Comparison of ENCODE assay signal across 14 cellular contexts in the genomic region with DNA sequence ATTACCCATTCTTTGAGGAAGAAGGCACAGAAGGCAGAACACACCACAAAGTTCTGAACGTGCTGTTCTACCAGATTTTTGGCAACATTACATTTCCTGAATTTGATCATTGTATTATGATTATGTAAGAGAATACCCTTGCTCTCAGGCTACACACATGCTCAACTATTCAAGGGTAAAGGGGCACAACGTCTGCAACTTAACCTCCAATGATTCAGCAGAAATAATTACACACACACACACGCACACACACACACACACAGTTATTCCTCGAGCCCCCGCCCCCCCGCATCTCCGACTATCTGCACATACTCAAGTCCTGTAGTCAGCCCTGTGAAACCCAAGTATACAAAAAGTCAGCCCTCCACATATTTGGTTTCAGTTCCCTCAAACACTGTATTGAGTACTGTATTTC. TPM values are rescaled to one million over a fixed set of nuclear protein-coding genes. Genes with fewer than 3 reads are reported as not detected.
DNase-seq lines count a peak whose midpoint lies in the region; ATAC-seq and TF ChIP-seq lines count a peak whose summit lies in the region.
"Had no signal": no experiment of that assay in that cellular context is flagged by ENCODE, and none has a peak within 500 bp of the region (broad histone marks: within the 10 kb centered on the region; RNA-seq: fewer than 3 reads in every experiment).

No MANE protein-coding gene starts in this region.

- H3K9me3 ChIP-seq in right atrium auricular region = no peaks in the 10 kb centered on the region

- H3K36me3 Mint-ChIP-seq in activated CD8-positive, alpha-beta memory T cell treated with anti-CD3 and anti-CD28 coated beads, Interleukin-2, amount 10 ng/mL, durations not matched to agents 7 days and 5 days = peaks cover 61% of the 10 kb centered on the region

- no peaks in the 10 kb centered on the region for H3K27me3 ChIP-seq in right atrium auricular region

- no peak for TF ChIP-seq CTCF in right atrium auricular region (IDR thresholded peaks at IDR 0.05)

- H3K27ac ChIP-seq in angular gyrus (ENCODE audit: low read depth, low read length) = peak overlapping the region; percentile 73
- peak overlapping the region; percentile 38 to 60 for H3K27ac ChIP-seq in right atrium auricular region
- H3K27ac ChIP-seq: parathyroid adenoma had no signal

- H3K4me3 ChIP-seq in right atrium auricular region = no peak overlapping the region

- peaks cover 92% of the 10 kb centered on the region for H3K36me3 ChIP-seq in right atrium auricular region

- no peaks in the 10 kb centered on the region for H3K9me3 Mint-ChIP-seq in activated CD8-positive, alpha-beta memory T cell treated with anti-CD3 and anti-CD28 coated beads, Interleukin-2, amount 10 ng/mL, durations not matched to agents 7 days and 5 days (ENCODE audit: low read depth)
- no peaks in the 10 kb centered on the region for H3K9me3 Mint-ChIP-seq in stimulated activated naive CD8-positive, alpha-beta T cell treated with anti-CD3 and anti-CD28 coated beads, Interleukin-15, amount 100 ng/mL, for 72 hours
- H3K9me3 Mint-ChIP-seq: activated naive CD4-positive, alpha-beta T cell treated with anti-CD3 and anti-CD28 coated beads, Interleukin-2, amount 10 ng/mL, durations not matched to agents 7 days and 5 days had no signal

- ATAC-seq in activated CD8-positive, alpha-beta memory T cell treated with anti-CD3 and anti-CD28 coated beads, Interleukin-2, amount 10 ng/mL, durations not matched to agents 7 days and 5 days = no peak
- no peak for ATAC-seq in stimulated activated naive CD8-positive, alpha-beta T cell treated with anti-CD3 and anti-CD28 coated beads, Interleukin-15, amount 100 ng/mL, for 72 hours
- ATAC-seq in HG03159 (IDR thresholded peaks at IDR 0.05; ENCODE audit: unreplicated experiment) = no peak
- ATAC-seq in GM19467 (IDR thresholded peaks at IDR 0.05; ENCODE audit: unreplicated experiment) = no peak

- H3K4me3 Mint-ChIP-seq in activated CD8-positive, alpha-beta memory T cell treated with anti-CD3 and anti-CD28 coated beads, Interleukin-2, amount 10 ng/mL, durations not matched to agents 7 days and 5 days = no peak overlapping the region
- no peak overlapping the region for H3K4me3 Mint-ChIP-seq in stimulated activated naive CD8-positive, alpha-beta T cell treated with anti-CD3 and anti-CD28 coated beads, Interleukin-15, amount 100 ng/mL, for 72 hours
- H3K4me3 Mint-ChIP-seq: activated naive CD4-positive, alpha-beta T cell treated with anti-CD3 and anti-CD28 coated beads, Interleukin-2, amount 10 ng/mL, durations not matched to agents 7 days and 5 days had no signal

- H3K27ac Mint-ChIP-seq in activated CD8-positive, alpha-beta memory T cell treated with anti-CD3 and anti-CD28 coated beads, Interleukin-2, amount 10 ng/mL, durations not matched to agents 7 days and 5 days = peak overlapping the region; percentile 22
- peak overlapping the region; percentile 70 to 92 for H3K27ac Mint-ChIP-seq in stimulated activated naive CD8-positive, alpha-beta T cell treated with anti-CD3 and anti-CD28 coated beads, Interleukin-15, amount 100 ng/mL, for 72 hours
- H3K27ac Mint-ChIP-seq: activated naive CD4-positive, alpha-beta T cell treated with anti-CD3 and anti-CD28 coated beads, Interleukin-2, amount 10 ng/mL, durations not matched to agents 7 days and 5 days had no signal

- peaks cover 0 to 40% of the 10 kb centered on the region in 2 donors for H3K4me1 ChIP-seq in right atrium auricular region
- H3K4me1 ChIP-seq: parathyroid adenoma had no signal

- peaks cover 33% of the 10 kb centered on the region for H3K4me1 Mint-ChIP-seq in activated CD8-positive, alpha-beta memory T cell treated with anti-CD3 and anti-CD28 coated beads, Interleukin-2, amount 10 ng/mL, durations not matched to agents 7 days and 5 days
- H3K4me1 Mint-ChIP-seq in stimulated activated naive CD8-positive, alpha-beta T cell treated with anti-CD3 and anti-CD28 coated beads, Interleukin-15, amount 100 ng/mL, for 72 hours = peaks cover 44% of the 10 kb centered on the region

- CTCF ChIA-PET in activated CD8-positive, alpha-beta memory T cell treated with anti-CD3 and anti-CD28 coated beads, Interleukin-2, amount 10 ng/mL, durations not matched to agents 7 days and 5 days (lab: Charles Lee) = no interaction called here

- H3K27me3 Mint-ChIP-seq in activated CD8-positive, alpha-beta memory T cell treated with anti-CD3 and anti-CD28 coated beads, Interleukin-2, amount 10 ng/mL, durations not matched to agents 7 days and 5 days = no peaks in the 10 kb centered on the region
- no peaks in the 10 kb centered on the region for H3K27me3 Mint-ChIP-seq in stimulated activated naive CD8-positive, alpha-beta T cell treated with anti-CD3 and anti-CD28 coated beads, Interleukin-15, amount 100 ng/mL, for 72 hours
- H3K27me3 Mint-ChIP-seq: activated naive CD4-positive, alpha-beta T cell treated with anti-CD3 and anti-CD28 coated beads, Interleukin-2, amount 10 ng/mL, durations not matched to agents 7 days and 5 days had no signal

- no peak for DNase-seq in activated CD8-positive, alpha-beta memory T cell treated with anti-CD3 and anti-CD28 coated beads, Interleukin-2, amount 10 ng/mL, durations not matched to agents 7 days and 5 days
- no peak for DNase-seq in activated CD8-positive, alpha-beta memory T cell treated with anti-CD3 and anti-CD28 coated beads, Interleukin-2, amount 50 U/mL, for 48 hours
- DNase-seq in right atrium auricular region (ENCODE audit: low spot score) (no peak), GM19240 (ENCODE audit: insufficient read length, low spot score) (no peak)
- no peak for DNase-seq in stimulated activated naive CD8-positive, alpha-beta T cell treated with anti-CD3 and anti-CD28 coated beads, Interleukin-15, amount 100 ng/mL, for 72 hours
- DNase-seq: activated CD4-positive, CD25-positive, alpha-beta regulatory T cell treated with anti-CD3 and anti-CD28 coated beads, Interleukin-2, amount 50 U/mL, for 72 hours; activated naive CD4-positive, alpha-beta T cell treated with anti-CD3 and anti-CD28 coated beads, Interleukin-2, amount 10 ng/mL, durations not matched to agents 7 days and 5 days; islet precursor cell; KBM-7; SHP77 treated with DMSO at 0.1 percent for 48 hours had no signal

RNA-seq across cellular contexts. Expression of a gene that starts 26.8 kb away (rescaled TPM):
- 100 to 1,000 TPM; 151 to 175 TPM for total RNA-seq in activated CD8-positive, alpha-beta memory T cell treated with anti-CD3 and anti-CD28 coated beads, Interleukin-2, amount 10 ng/mL, durations not matched to agents 7 days and 5 days
- total RNA-seq in right atrium auricular region = 100 to 1,000 TPM; 168 to 189 TPM
